Comparison of ENCODE assay signal across 19 cellular contexts in genomic region chr13:24106429-24106828, GRCh38. TPM values are rescaled to one million over a fixed set of nuclear protein-coding genes. Genes with fewer than 3 reads are reported as not detected.
DNase-seq lines count a peak whose midpoint lies in the region; ATAC-seq, FAIRE-seq and TF ChIP-seq lines count a peak whose summit lies in the region.
"Had no signal": no experiment of that assay in that cellular context is flagged by ENCODE, and none has a peak within 500 bp of the region (broad histone marks: within the 10 kb centered on the region; RNA-seq: fewer than 3 reads in every experiment).

No MANE protein-coding gene starts in this region.

- in situ Hi-C loops in HepG2 (cut with HindIII; ENCODE audit: extremely low pct_ligation_motif_present, low pct_unique_long_range_greater_than_20kb) = no loop called here

- H3K36me3 ChIP-seq in HepG2 (replicated peaks in 1 of 2; ENCODE audit: control insufficient read depth in 1 of 2, insufficient read depth in 2 of 2, low read length in 2 of 2) (no peaks in the 10 kb centered on the region), pancreas (no peaks in the 10 kb centered on the region), lower lobe of right lung (no peaks in the 10 kb centered on the region)
- H3K36me3 ChIP-seq: BLaER1 had no signal

- no peak overlapping the region for H3K4me3 Mint-ChIP-seq in activated CD4-positive, alpha-beta T cell treated with anti-CD3 and anti-CD28 coated beads, Interleukin-2, amount 10 ng/mL, durations not matched to agents 24 days and 14 days
- H3K4me3 Mint-ChIP-seq in activated CD4-positive, alpha-beta T cell treated with anti-CD3 and anti-CD28 coated beads, Interleukin-2, amount 10 ng/mL, durations not matched to agents 7 days and 5 days = no peak overlapping the region
- H3K4me3 Mint-ChIP-seq: CD8-positive, alpha-beta memory T cell had no signal

- H3K27me3 Mint-ChIP-seq in activated CD4-positive, alpha-beta T cell treated with anti-CD3 and anti-CD28 coated beads, Interleukin-2, amount 10 ng/mL, durations not matched to agents 24 days and 14 days = peaks cover 36% of the 10 kb centered on the region
- peaks cover 18% of the 10 kb centered on the region for H3K27me3 Mint-ChIP-seq in activated CD4-positive, alpha-beta T cell treated with anti-CD3 and anti-CD28 coated beads, Interleukin-2, amount 10 ng/mL, durations not matched to agents 7 days and 5 days

- FAIRE-seq in HepG2 (lab: Jason Lieb, UNC) (peak; percentile 53), pancreas (lab: Jason Lieb, UNC) (no peak)
- FAIRE-seq: D721Med had no signal

- peak overlapping the region; percentile 49 for H3K27ac Mint-ChIP-seq in activated CD4-positive, alpha-beta T cell treated with anti-CD3 and anti-CD28 coated beads, Interleukin-2, amount 10 ng/mL, durations not matched to agents 24 days and 14 days
- H3K27ac Mint-ChIP-seq in activated CD4-positive, alpha-beta T cell treated with anti-CD3 and anti-CD28 coated beads, Interleukin-2, amount 10 ng/mL, durations not matched to agents 7 days and 5 days = no peak overlapping the region
- H3K27ac Mint-ChIP-seq: CD8-positive, alpha-beta memory T cell had no signal

- TF ChIP-seq EP300 in HepG2 (IDR thresholded peaks at IDR 0.05; ENCODE audit: low read depth in 2 of 2, low read length in 2 of 2) (peak in 1 of 2 experiments; percentile 55; a peak in 2 of 4 replicates), HepG2 (CRISPR knock-in tag; IDR thresholded peaks at IDR 0.05; ENCODE audit: borderline replicate concordance) (0 out of 2 replicates have a peak, but pooled peaks have one; percentile 14)

- 0% methylated on average over 5 of the region's 5 CpGs for WGBS in HepG2 (ENCODE audit: low lambda C conversion rate)
- WGBS in pancreas, 2 donors = 14 to 15% methylated on average over 5 of the region's 5 CpGs

- TF ChIP-seq POLR2A in HepG2 (IDR thresholded peaks at IDR 0.05; ENCODE audit: insufficient read depth in 1 of 2, low read depth in 2 of 2, low read length in 2 of 2) = no peak

- ATAC-seq in HepG2 (peak; percentile 97), pancreas (peak; percentile 81 to 90 (median 88)), lower lobe of right lung (no peak), HG03135 (IDR thresholded peaks at IDR 0.05; ENCODE audit: unreplicated experiment) (no peak)

- no peaks in the 10 kb centered on the region for H4K20me1 ChIP-seq in HepG2 (ENCODE audit: insufficient read depth, low read length)
- H4K20me1 ChIP-seq: BLaER1 had no signal

- BruUV-seq in HepG2 (replicated peaks; lab: Mats Ljungman, UMichigan) = no TSS peak

- H3K4me3 ChIP-seq in HepG2 (replicated peaks in 1 of 3; ENCODE audit: insufficient read depth in 1 of 3, low read depth in 2 of 3, low read length in 3 of 3) = no peak overlapping the region
- H3K4me3 ChIP-seq in pancreas = no peak overlapping the region
- H3K4me3 ChIP-seq in lower lobe of right lung = no peak overlapping the region
- H3K4me3 ChIP-seq: BLaER1, PC-9 had no signal

- H3K4me1 ChIP-seq in HepG2 (ENCODE audit: insufficient read depth, low read length) (peaks cover 30% of the 10 kb centered on the region), pancreas (peaks cover 10 to 26% (median 25%) of the 10 kb centered on the region in 3 donors), lower lobe of right lung (no peaks in the 10 kb centered on the region)
- H3K4me1 ChIP-seq: BLaER1 had no signal

- TF ChIP-seq CTCF in HepG2 (CRISPR knock-in tag; IDR thresholded peaks at IDR 0.05) (no peak), pancreas (IDR thresholded peaks at IDR 0.05) (no peak), lower lobe of right lung (IDR thresholded peaks at IDR 0.05) (no peak)

- H3K4me1 Mint-ChIP-seq in activated CD4-positive, alpha-beta T cell treated with anti-CD3 and anti-CD28 coated beads, Interleukin-2, amount 10 ng/mL, durations not matched to agents 24 days and 14 days = no peaks in the 10 kb centered on the region
- H3K4me1 Mint-ChIP-seq in activated CD4-positive, alpha-beta T cell treated with anti-CD3 and anti-CD28 coated beads, Interleukin-2, amount 10 ng/mL, durations not matched to agents 7 days and 5 days = no peaks in the 10 kb centered on the region
- H3K4me1 Mint-ChIP-seq: CD8-positive, alpha-beta memory T cell had no signal

- no peaks in the 10 kb centered on the region for H3K79me2 ChIP-seq in HepG2 (ENCODE audit: insufficient read depth, low read length)

- H3K27ac ChIP-seq in HepG2 (ENCODE audit: extremely low read length, insufficient read depth, low read length) (no peak overlapping the region), pancreas (peak overlapping the region in 3 of 4 donors; percentile 16 to 77 (median 73)), lower lobe of right lung (no peak overlapping the region)
- H3K27ac ChIP-seq: 22Rv1, BLaER1, PC-9 had no signal

- POLR2A ChIA-PET in activated CD4-positive, alpha-beta T cell treated with anti-CD3 and anti-CD28 coated beads, Interleukin-2, amount 10 ng/mL, durations not matched to agents 7 days and 5 days (lab: Charles Lee) = no interaction called here
- POLR2A ChIA-PET in HepG2 (lab: Yijun Ruan, JAX) = interaction anchor here (2.0 to 2.3 kb wide), 2 partner anchors 10 to 54 kb away, joined by 7 to 8 read pairs; partner anchors contain the start of gene SPATA13

- no peak overlapping the region for H2AFZ ChIP-seq in HepG2 (ENCODE audit: low read length)
- H2AFZ ChIP-seq: PC-9 had no signal

- H3K9me3 Mint-ChIP-seq in activated CD4-positive, alpha-beta T cell treated with anti-CD3 and anti-CD28 coated beads, Interleukin-2, amount 10 ng/mL, durations not matched to agents 24 days and 14 days = no peaks in the 10 kb centered on the region
- no peaks in the 10 kb centered on the region for H3K9me3 Mint-ChIP-seq in activated CD4-positive, alpha-beta T cell treated with anti-CD3 and anti-CD28 coated beads, Interleukin-2, amount 10 ng/mL, durations not matched to agents 7 days and 5 days
- H3K9me3 Mint-ChIP-seq: CD8-positive, alpha-beta memory T cell had no signal

- H3K9ac ChIP-seq in HepG2 (ENCODE audit: insufficient read depth, low read depth, low read length) = no peak overlapping the region
- H3K9ac ChIP-seq: BLaER1 had no signal

- intact Hi-C loops in activated CD4-positive, alpha-beta T cell treated with anti-CD3 and anti-CD28 coated beads, Interleukin-2, amount 10 ng/mL, durations not matched to agents 24 days and 14 days (cut with micrococcal nuclease) = no loop called here
- intact Hi-C loops in HepG2 (cut with micrococcal nuclease; ENCODE audit: unreplicated experiment) (loop anchor here (5.0 kb wide), 3 partner anchors 41 to 111 kb away; partner anchors contain the start of gene SPATA13), pancreas (cut with DNase I) (no loop called here), lower lobe of right lung (cut with DNase I) (no loop called here)

- H3K4me2 ChIP-seq in HepG2 (ENCODE audit: low read depth, low read length) = peak overlapping the region; percentile 30
- H3K4me2 ChIP-seq: BLaER1, PC-9 had no signal

- no peak for TF ChIP-seq RAD21 in HepG2 (CRISPR knock-in tag; IDR thresholded peaks at IDR 0.05)

- H3K27me3 ChIP-seq in HepG2 (ENCODE audit: control insufficient read depth in 1 of 2, insufficient read depth in 2 of 2, low read length in 2 of 2) (peaks cover 0 to 19% of the 10 kb centered on the region in 2 experiments; a peak in 2 of 5 replicates), pancreas (no peaks in the 10 kb centered on the region), lower lobe of right lung (ENCODE audit: low read depth) (no peaks in the 10 kb centered on the region)
- H3K27me3 ChIP-seq: BLaER1 had no signal

- no peaks in the 10 kb centered on the region for H3K36me3 Mint-ChIP-seq in activated CD4-positive, alpha-beta T cell treated with anti-CD3 and anti-CD28 coated beads, Interleukin-2, amount 10 ng/mL, durations not matched to agents 24 days and 14 days (ENCODE audit: low read depth)
- H3K36me3 Mint-ChIP-seq in activated CD4-positive, alpha-beta T cell treated with anti-CD3 and anti-CD28 coated beads, Interleukin-2, amount 10 ng/mL, durations not matched to agents 7 days and 5 days (ENCODE audit: low read depth) = no peaks in the 10 kb centered on the region
- H3K36me3 Mint-ChIP-seq: CD8-positive, alpha-beta memory T cell had no signal

- H3K9me3 ChIP-seq in HepG2 (ENCODE audit: low read length) (no peaks in the 10 kb centered on the region), pancreas (no peaks in the 10 kb centered on the region), lower lobe of right lung (no peaks in the 10 kb centered on the region)
- H3K9me3 ChIP-seq: BLaER1 had no signal

- DNase-seq in activated CD4-positive, alpha-beta T cell treated with anti-CD3 and anti-CD28 coated beads, Interleukin-2, amount 10 ng/mL, durations not matched to agents 24 days and 14 days = no peak
- DNase-seq in activated CD4-positive, alpha-beta T cell treated with anti-CD3 and anti-CD28 coated beads, Interleukin-2, amount 10 ng/mL, durations not matched to agents 7 days and 5 days = no peak
- DNase-seq in HepG2 (ENCODE audit: low spot score) = peak; percentile 90
- peak in 4 of 6 donors; percentile 43 to 79 (median 64) for DNase-seq in pancreas
- no peak for DNase-seq in iPS-NIHi7 (ENCODE audit: extremely low spot score)
- DNase-seq in lower lobe of right lung = no peak
- no peak for DNase-seq in dedifferentiated amniotic fluid mesenchymal stem cell (ENCODE audit: extremely low spot score)
- DNase-seq: CD8-positive, alpha-beta memory T cell; H7; KBM-7; NCI-H1436; NCI-H2081 treated with DMSO at 0.1 percent for 48 hours; NCI-H510A treated with DMSO at 0.1 percent for 48 hours; NCI-H82; PC-9 had no signal

- CTCF ChIA-PET in activated CD4-positive, alpha-beta T cell treated with anti-CD3 and anti-CD28 coated beads, Interleukin-2, amount 10 ng/mL, durations not matched to agents 7 days and 5 days (lab: Charles Lee) = interaction anchor here (0.9 to 1.1 kb wide), 3 partner anchors 9 to 28 kb away, joined by 3 to 4 read pairs (median 3); no protein-coding TSS in a partner anchor
- CTCF ChIA-PET in HepG2 (lab: Yijun Ruan, JAX; ENCODE audit: low intra/inter-chr PET ratio, low total read pairs) = no interaction called here

RNA-seq across cellular contexts. Expression of gene SPATA13, which starts 54.1 kb away (rescaled TPM):
- 41.9 and 43.6 TPM in 2 replicates for total RNA-seq in activated CD4-positive, alpha-beta T cell treated with anti-CD3 and anti-CD28 coated beads, Interleukin-2, amount 10 ng/mL, durations not matched to agents 24 days and 14 days
- 10 to 100 TPM; 68.4 to 72.6 TPM for total RNA-seq in activated CD4-positive, alpha-beta T cell treated with anti-CD3 and anti-CD28 coated beads, Interleukin-2, amount 10 ng/mL, durations not matched to agents 7 days and 5 days
- total RNA-seq in HepG2 (2016; rRNA removed; fragmentation: Illumina TruSeq; extraction: Trizol) = 11.3 and 13.7 TPM in 2 replicates
- 11.8 and 12.8 TPM in 2 replicates for total RNA-seq in HepG2 (2016; cell fraction: cytosol; rRNA removed; fragmentation: Illumina TruSeq; extraction: Trizol; ENCODE audit: low read depth)
- total RNA-seq in HepG2 (2016; cell fraction: insoluble cytoplasmic fraction; rRNA removed; fragmentation: Illumina TruSeq; extraction: Trizol) = 10.7 and 11.9 TPM in 2 replicates
- total RNA-seq in HepG2 (2016; cell fraction: membrane; rRNA removed; fragmentation: Illumina TruSeq; extraction: Trizol) = 14.0 and 14.4 TPM in 2 replicates
- total RNA-seq in HepG2 (2016; cell fraction: nucleus; rRNA removed; fragmentation: Illumina TruSeq; extraction: Trizol) = 14.8 and 20.6 TPM in 2 replicates
- 11.9 and 14.2 TPM in 2 replicates for polyA plus RNA-seq in HepG2 (2011; rRNA removed)
- polyA plus RNA-seq in HepG2 (2011; cell fraction: cytosol; rRNA removed) = 7.6 and 7.8 TPM in 2 replicates
- polyA plus RNA-seq in HepG2 (2011; cell fraction: nucleus; rRNA removed) = 16.9 and 19.6 TPM in 2 replicates
- polyA plus RNA-seq in HepG2 (2012) = 9.0 and 12.6 TPM in 2 replicates
- 0.14 and 0.44 TPM in 2 replicates for polyA plus RNA-seq in HepG2 (2016; cell fraction: cytosol; fragmentation: Illumina TruSeq; extraction: Trizol; ENCODE audit: low read depth)
- 8.3 and 9.4 TPM in 2 replicates for polyA plus RNA-seq in HepG2 (2016; cell fraction: insoluble cytoplasmic fraction; fragmentation: Illumina TruSeq; extraction: Trizol; ENCODE audit: low read depth)
- 1.0 and 1.1 TPM in 2 replicates for polyA plus RNA-seq in HepG2 (2016; cell fraction: membrane; fragmentation: Illumina TruSeq; extraction: Trizol; ENCODE audit: low read depth)
- 19.2 and 24.3 TPM in 2 replicates for polyA plus RNA-seq in HepG2 (2016; cell fraction: nucleus; fragmentation: Illumina TruSeq; extraction: Trizol; ENCODE audit: insufficient read depth, low read depth)
- polyA minus RNA-seq in HepG2 (2011; rRNA and poly(A)+ RNA removed; ENCODE audit: low replicate concordance) = 7.6 and 24.7 TPM in 2 replicates
- polyA minus RNA-seq in HepG2 (2011; cell fraction: cytosol; rRNA and poly(A)+ RNA removed) = 12.2 and 13.8 TPM in 2 replicates
- 33.6 and 33.8 TPM in 2 replicates for polyA minus RNA-seq in HepG2 (2011; cell fraction: nucleus; rRNA and poly(A)+ RNA removed)
- 10 to 100 TPM; 38.1 to 65.7 (median 53.9) TPM for total RNA-seq in pancreas
- polyA plus RNA-seq in pancreas = 10 to 100 TPM; 46.0 to 71.2 TPM
- 44.2 TPM for total RNA-seq in lower lobe of right lung

Comparison
In these comparisons a context has a peak if more than half of its experiments do, and no peak if none do; other contexts are left out.
1. DNase-seq: peak in HepG2 (single experiment) and pancreas (4 of 6); none in activated CD4-positive, alpha-beta T cell treated with anti-CD3 and anti-CD28 coated beads, Interleukin-2, amount 10 ng/mL, durations not matched to agents 24 days and 14 days (single experiment), activated CD4-positive, alpha-beta T cell treated with anti-CD3 and anti-CD28 coated beads, Interleukin-2, amount 10 ng/mL, durations not matched to agents 7 days and 5 days (single experiment), iPS-NIHi7 (single experiment), lower lobe of right lung (single experiment) and dedifferentiated amniotic fluid mesenchymal stem cell (single experiment).
2. ATAC-seq: peak in HepG2 (single experiment) and pancreas (4 of 4); none in lower lobe of right lung (0 of 2) and HG03135 (single experiment).
3. H3K27ac ChIP-seq: peak in pancreas (3 of 4); none in HepG2 (single experiment) and lower lobe of right lung (single experiment).